13 cellular contexts compared by ENCODE assay signal in the genomic region with DNA sequence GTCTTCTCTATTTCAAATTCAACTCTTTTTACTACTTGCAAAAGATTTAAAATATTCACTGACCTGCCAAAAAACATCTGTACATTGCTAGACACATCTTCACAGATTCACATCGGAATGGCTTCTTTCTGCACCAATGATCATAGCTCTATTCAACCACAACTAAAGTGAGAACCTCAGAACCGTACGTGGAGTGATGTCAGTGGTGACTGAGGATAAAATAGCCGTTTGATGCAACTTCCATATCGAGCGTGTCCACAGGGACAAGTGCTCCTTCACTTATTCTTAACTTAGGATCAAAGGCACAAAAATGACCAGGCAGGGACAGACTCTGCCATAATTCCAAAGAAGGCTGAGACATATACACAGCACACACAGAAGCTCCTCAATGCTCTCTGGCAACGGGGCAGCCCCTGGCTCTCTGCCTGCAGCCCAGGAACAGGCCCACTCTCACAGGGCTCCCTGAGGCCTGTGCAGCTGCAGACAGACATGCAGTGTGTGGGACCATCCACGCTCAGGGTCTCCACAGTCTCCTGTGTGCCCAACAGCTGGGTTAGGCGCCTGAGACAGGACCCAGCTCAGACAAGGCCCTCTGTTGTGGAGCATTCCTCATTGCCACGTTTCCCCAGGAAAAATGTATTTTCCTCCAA. TPM values are rescaled to one million over a fixed set of nuclear protein-coding genes. Genes with fewer than 3 reads are reported as not detected.
A peak's percentile ranks its signal among the peaks of the same experiment; 100 is the strongest.
DNase-seq lines count a peak whose midpoint lies in the region; ATAC-seq, FAIRE-seq and TF ChIP-seq lines count a peak whose summit lies in the region.
"Had no signal": no experiment of that assay in that cellular context is flagged by ENCODE, and none has a peak within 500 bp of the region (broad histone marks: within the 10 kb centered on the region; RNA-seq: fewer than 3 reads in every experiment).

No MANE protein-coding gene starts in this region.

- H3K9me3 Mint-ChIP-seq in T-helper 2 cell treated with Interferon-gamma antibody and Interleukin-4, amounts not matched to agents 5 μg/mL and 100 μg/mL, for 36 hours, result no peaks in the 10 kb centered on the region
- no peaks in the 10 kb centered on the region for H3K9me3 Mint-ChIP-seq in memory B cell

- no peak for FAIRE-seq in D721Med (lab: Jason Lieb, UNC)
- FAIRE-seq: endothelial cell of umbilical vein had no signal

- peak overlapping the region; percentile 32 for H3K27ac Mint-ChIP-seq in T-helper 2 cell treated with Interferon-gamma antibody and Interleukin-4, amounts not matched to agents 5 μg/mL and 100 μg/mL, for 36 hours
- H3K27ac Mint-ChIP-seq in memory B cell, result peak overlapping the region; percentile 64

- DNase-seq in GM13976 (ENCODE audit: low spot score) (peak; percentile 61), memory B cell (ENCODE audit: low spot score in 2 of 2) (no peak), ecto neural progenitor cell (ENCODE audit: low spot score) (no peak), mesenteric fat pad (ENCODE audit: low spot score) (no peak), NCI-H1417 treated with DMSO at 0.1 percent for 48 hours (lab: John Stamatoyannopoulos, UW) (no peak), D721Med (ENCODE audit: insufficient read length, low spot score) (no peak)
- DNase-seq in T-helper 2 cell treated with Interferon-gamma antibody and Interleukin-4, amounts not matched to agents 5 μg/mL and 100 μg/mL, for 36 hours (ENCODE audit: low spot score), result no peak
- DNase-seq: activated CD8-positive, alpha-beta memory T cell treated with anti-CD3 and anti-CD28 coated beads, Interleukin-2, amount 50 U/mL, for 48 hours; left lung; tibial artery had no signal

- H3K4me3 Mint-ChIP-seq in T-helper 2 cell treated with Interferon-gamma antibody and Interleukin-4, amounts not matched to agents 5 μg/mL and 100 μg/mL, for 36 hours, result peak overlapping the region; percentile 28
- H3K4me3 Mint-ChIP-seq in memory B cell, result peak overlapping the region; percentile 44

- peak; percentile 49 for ATAC-seq in GM21447 (IDR thresholded peaks at IDR 0.05; ENCODE audit: unreplicated experiment)
- peak; percentile 78 for ATAC-seq in memory B cell (ENCODE audit: low read depth)
- ATAC-seq: HCT116, left lung had no signal

- no peak for TF ChIP-seq CTCF in GM13976 (IDR thresholded peaks at IDR 0.05; ENCODE audit: borderline replicate concordance, control extremely low read depth, extremely low read depth, insufficient read depth, missing control alignments)
- no peak for TF ChIP-seq CTCF in D721Med (IDR thresholded peaks at IDR 0.05; ENCODE audit: insufficient read depth, missing control alignments)

- no peaks in the 10 kb centered on the region for H3K27me3 Mint-ChIP-seq in T-helper 2 cell treated with Interferon-gamma antibody and Interleukin-4, amounts not matched to agents 5 μg/mL and 100 μg/mL, for 36 hours (ENCODE audit: low read depth)
- H3K27me3 Mint-ChIP-seq in memory B cell, result no peaks in the 10 kb centered on the region

- H3K36me3 Mint-ChIP-seq in T-helper 2 cell treated with Interferon-gamma antibody and Interleukin-4, amounts not matched to agents 5 μg/mL and 100 μg/mL, for 36 hours (ENCODE audit: low read depth), result peaks cover 23% of the 10 kb centered on the region
- H3K36me3 Mint-ChIP-seq in memory B cell, result peaks cover 4% of the 10 kb centered on the region

- in situ Hi-C loops in GM13976 (cut with MboI; ENCODE audit: low sequenced_read_pairs, unreplicated experiment), result no loop called here

- H3K4me1 Mint-ChIP-seq in T-helper 2 cell treated with Interferon-gamma antibody and Interleukin-4, amounts not matched to agents 5 μg/mL and 100 μg/mL, for 36 hours (ENCODE audit: low read depth), result peaks cover 68% of the 10 kb centered on the region
- H3K4me1 Mint-ChIP-seq in memory B cell, result peaks cover 51% of the 10 kb centered on the region

RNA-seq across cellular contexts. Expression of a gene that starts 22.8 kb away (rescaled TPM):
- total RNA-seq in mesenteric fat pad, result 183 TPM
